ENCODE assay signal across 22 cellular contexts in the genomic region with DNA sequence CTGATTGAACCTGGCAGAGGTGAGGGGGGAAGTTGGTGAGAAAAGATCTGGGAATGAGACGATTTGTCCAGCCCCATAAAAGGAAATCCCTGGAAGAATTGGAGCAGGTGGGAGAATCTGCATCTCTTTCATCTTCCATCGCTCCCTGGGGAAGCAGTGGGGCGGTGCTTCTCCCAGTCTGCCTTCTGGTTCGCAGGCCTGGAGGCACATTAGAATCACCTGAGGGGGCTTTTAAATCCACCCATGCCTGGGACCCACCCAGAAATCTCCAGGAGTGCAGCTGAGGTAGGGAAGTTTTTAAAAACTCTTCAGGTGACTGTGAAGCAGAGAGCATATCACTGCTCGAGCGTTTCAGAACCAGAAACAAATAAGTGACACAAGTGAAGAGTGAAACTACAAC. TPM values are rescaled to one million over a fixed set of nuclear protein-coding genes. Genes with fewer than 3 reads are reported as not detected.
DNase-seq lines count a peak whose midpoint lies in the region; ATAC-seq and TF ChIP-seq lines count a peak whose summit lies in the region.
"Had no signal": no experiment of that assay in that cellular context is flagged by ENCODE, and none has a peak within 500 bp of the region (broad histone marks: within the 10 kb centered on the region; RNA-seq: fewer than 3 reads in every experiment).

No MANE protein-coding gene starts in this region.

- H3K4me3 Mint-ChIP-seq in WTC11: no peak overlapping the region
- peak overlapping the region; percentile 26 for H3K4me3 Mint-ChIP-seq in nephron progenitor cell
- H3K4me3 Mint-ChIP-seq: activated T-cell treated with anti-CD3 and anti-CD28 coated beads, Interleukin-2, amount 50 U/mL, for 24 hours; CD8-positive, alpha-beta T cell had no signal

- H3K4me1 ChIP-seq in left ventricle myocardium inferior (peaks cover 25% of the 10 kb centered on the region), right atrium auricular region (peaks cover 0 to 6% of the 10 kb centered on the region in 2 donors)
- H3K4me1 ChIP-seq: A549, body of pancreas, SJSA1 had no signal

- POLR2A ChIA-PET in WTC11 (lab: Charles Lee): interaction anchor here (0.5 kb wide), 1 partner anchor 499 kb away, joined by 3 read pairs; no protein-coding TSS in a partner anchor

- H3K36me3 ChIP-seq in left ventricle myocardium inferior (no peaks in the 10 kb centered on the region), right atrium auricular region (no peaks in the 10 kb centered on the region)
- H3K36me3 ChIP-seq: SJSA1, upper lobe of right lung had no signal

- H3K9me3 ChIP-seq in left ventricle myocardium inferior (replicated peaks) (peaks cover 5% of the 10 kb centered on the region), right atrium auricular region (no peaks in the 10 kb centered on the region)
- H3K9me3 ChIP-seq: A549, body of pancreas, SJSA1, upper lobe of right lung had no signal

- ATAC-seq in WTC11: peak; percentile 59
- no peak for ATAC-seq in GM18867 (IDR thresholded peaks at IDR 0.05; ENCODE audit: unreplicated experiment)
- no peak for ATAC-seq in HG03045 (IDR thresholded peaks at IDR 0.05; ENCODE audit: unreplicated experiment)
- ATAC-seq: A549; body of pancreas; CD8-positive, alpha-beta T cell had no signal

- H3K4me1 Mint-ChIP-seq in WTC11 (peaks cover 24% of the 10 kb centered on the region), nephron progenitor cell (peaks cover 26% of the 10 kb centered on the region)

- H3K27me3 Mint-ChIP-seq in WTC11 (ENCODE audit: low read depth) (no peaks in the 10 kb centered on the region; the same call in 1 of the 2 replicates), nephron progenitor cell (ENCODE audit: low read depth, poor library complexity) (peaks cover 10% of the 10 kb centered on the region)
- H3K27me3 Mint-ChIP-seq: activated T-cell treated with anti-CD3 and anti-CD28 coated beads, Interleukin-2, amount 50 U/mL, for 24 hours had no signal

- CTCF ChIA-PET in WTC11 (lab: Charles Lee): interaction anchor here (0.6 to 1.4 kb wide), 2 partner anchors 15 to 97 kb away, joined by 3 to 10 read pairs; no protein-coding TSS in a partner anchor

- H3K36me3 Mint-ChIP-seq in WTC11 (no peaks in the 10 kb centered on the region), nephron progenitor cell (ENCODE audit: low read depth) (no peaks in the 10 kb centered on the region)
- H3K36me3 Mint-ChIP-seq: CD8-positive, alpha-beta T cell had no signal

- intact Hi-C loops in left ventricle myocardium inferior (cut with micrococcal nuclease): no loop called here

- H3K4me3 ChIP-seq in left ventricle myocardium inferior (no peak overlapping the region), right atrium auricular region (no peak overlapping the region)
- H3K4me3 ChIP-seq: A549, body of pancreas, lung, SJSA1, upper lobe of right lung had no signal

- H3K27ac Mint-ChIP-seq in WTC11: peak overlapping the region; percentile 67
- no peak overlapping the region for H3K27ac Mint-ChIP-seq in nephron progenitor cell
- H3K27ac Mint-ChIP-seq: activated T-cell treated with anti-CD3 and anti-CD28 coated beads, Interleukin-2, amount 50 U/mL, for 24 hours; CD8-positive, alpha-beta T cell had no signal

- no peaks in the 10 kb centered on the region for H3K27me3 ChIP-seq in left ventricle myocardium inferior (ENCODE audit: low read depth)
- H3K27me3 ChIP-seq in right atrium auricular region: no peaks in the 10 kb centered on the region
- H3K27me3 ChIP-seq: body of pancreas, upper lobe of right lung had no signal

- H3K27ac ChIP-seq in left ventricle myocardium inferior (replicated peaks) (peak overlapping the region; percentile 88), right atrium auricular region (no peak overlapping the region)
- H3K27ac ChIP-seq: A549, body of pancreas, SJSA1, upper lobe of right lung had no signal

- no peak for TF ChIP-seq CTCF in left ventricle myocardium inferior (IDR thresholded peaks at IDR 0.05; ENCODE audit: borderline replicate concordance)
- TF ChIP-seq CTCF in right atrium auricular region (IDR thresholded peaks at IDR 0.05): no peak
- no peak for TF ChIP-seq CTCF in WTC11 (IDR thresholded peaks at IDR 0.05)
- no peak for TF ChIP-seq CTCF in nephron progenitor cell (IDR thresholded peaks at IDR 0.05)

- DNase-seq in left ventricle myocardium inferior: no peak
- no peak for DNase-seq in right atrium auricular region (ENCODE audit: low spot score)
- DNase-seq in WTC11 (ENCODE audit: low spot score): no peak
- DNase-seq in nephron progenitor cell: no peak
- DNase-seq in A172 (ENCODE audit: low spot score): no peak
- no peak for DNase-seq in hepatic stellate cell (ENCODE audit: low spot score)
- DNase-seq: activated CD4-positive, alpha-beta T cell treated with anti-CD3 and anti-CD28 coated beads for 1 hour; activated gamma-delta T cell treated with Interleukin-2 at 50 U/mL for 16 hours; activated T-cell treated with anti-CD3 and anti-CD28 coated beads, Interleukin-2, amount 50 U/mL, for 24 hours; body of pancreas; CD8-positive, alpha-beta T cell; effector CD4-positive, alpha-beta T cell; HCEC 1CT; NCI-H1092 treated with DMSO at 0.1 percent for 48 hours; NCI-H446 treated with DMSO at 0.1 percent for 48 hours; NK-92 treated with Interleukin-12 subunit alpha and Interleukin-12 subunit beta, amount 100 ng/mL, for 24 hours; upper lobe of right lung had no signal

- H3K9me3 Mint-ChIP-seq in WTC11: peaks cover 22% of the 10 kb centered on the region
- H3K9me3 Mint-ChIP-seq in nephron progenitor cell: peaks cover 14% of the 10 kb centered on the region
- H3K9me3 Mint-ChIP-seq: activated T-cell treated with anti-CD3 and anti-CD28 coated beads, Interleukin-2, amount 50 U/mL, for 24 hours; CD8-positive, alpha-beta T cell had no signal

TF ChIP-seq in WTC11, 78 proteins besides CTCF, POLR2A, EP300 and RAD21:
- TF ChIP-seq PRRX2 (CRISPR knock-in tag; IDR thresholded peaks at IDR 0.05): no peak
- no peak for TF ChIP-seq ZNF317 (CRISPR knock-in tag; IDR thresholded peaks at IDR 0.05; ENCODE audit: borderline replicate concordance, low read depth)
- TF ChIP-seq ESRRA (CRISPR knock-in tag; IDR thresholded peaks at IDR 0.05; ENCODE audit: borderline replicate concordance): no peak
- TF ChIP-seq, protein P1, sequence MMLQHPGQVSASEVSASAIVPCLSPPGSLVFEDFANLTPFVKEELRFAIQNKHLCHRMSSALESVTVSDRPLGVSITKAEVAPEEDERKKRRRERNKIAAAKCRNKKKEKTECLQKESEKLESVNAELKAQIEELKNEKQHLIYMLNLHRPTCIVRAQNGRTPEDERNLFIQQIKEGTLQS (CRISPR knock-in tag; conservative IDR thresholded peaks at IDR 0.05): no peak

RNA-seq across cellular contexts. Expression of gene SYPL1, which starts 26.7 kb away (rescaled TPM):
- total RNA-seq in left ventricle myocardium inferior (83.6 TPM), right atrium auricular region (10 to 100 TPM; 68.5 to 89.1 TPM), WTC11 (2021) (48.5 to 54.8 TPM (median 49.6 TPM) in 3 replicates)
- 73.0 and 81.7 TPM in 2 replicates for total RNA-seq in A172 (2014; rRNA removed; shearing (Covaris generic))
